18 cellular contexts compared by ENCODE assay signal in the genomic region with DNA sequence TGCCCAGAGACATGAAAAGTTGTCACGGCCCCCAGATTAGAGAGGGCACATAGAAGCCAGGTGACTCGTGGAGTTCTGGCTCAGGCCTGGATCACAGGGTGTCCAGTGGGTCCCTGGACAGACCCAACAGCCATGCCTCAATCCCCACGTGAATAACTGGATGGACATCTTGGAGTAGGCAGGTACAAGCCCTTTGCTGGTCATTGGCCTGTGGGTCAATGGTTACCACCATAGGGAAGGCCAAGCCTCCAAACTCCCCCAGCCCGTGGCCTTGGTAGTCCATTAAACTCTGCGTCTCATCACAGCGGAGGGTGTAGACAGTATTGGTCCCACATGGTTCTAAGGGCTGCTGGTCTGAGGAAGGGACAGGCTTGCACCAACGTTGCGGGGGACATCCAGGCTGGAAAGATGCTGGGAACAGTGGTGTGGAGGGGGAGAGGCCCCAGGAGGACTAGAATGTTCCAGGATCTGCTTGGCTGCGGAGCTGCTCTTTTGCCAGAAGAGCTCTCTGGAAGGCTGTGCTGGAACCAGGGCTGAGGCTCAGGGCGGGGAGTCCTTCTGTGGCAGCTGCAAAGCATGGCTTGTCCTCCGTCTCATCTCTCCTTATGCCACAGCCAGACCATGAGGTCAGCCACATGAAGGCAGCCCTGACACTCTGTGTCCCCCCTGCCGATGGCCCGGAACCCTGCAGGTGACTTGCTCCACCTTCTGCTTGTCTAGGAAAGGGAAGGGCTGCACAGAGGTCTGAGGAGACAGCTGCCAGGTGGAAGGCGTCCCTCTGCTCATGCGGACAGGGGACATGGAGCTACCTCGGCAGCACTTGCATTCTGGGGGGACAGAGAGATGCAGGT.
DNase-seq lines count a peak whose midpoint lies in the region; ATAC-seq and TF ChIP-seq lines count a peak whose summit lies in the region.
"Had no signal": no experiment of that assay in that cellular context is flagged by ENCODE, and none has a peak within 500 bp of the region (broad histone marks: within the 10 kb centered on the region; RNA-seq: fewer than 3 reads in every experiment).

No MANE protein-coding gene starts in this region.

- H4K20me1 ChIP-seq in osteoblast (ENCODE audit: insufficient read depth, low read length) = no peaks in the 10 kb centered on the region

- no peak for ATAC-seq in Right ventricle myocardium inferior
- ATAC-seq in heart right ventricle = no peak
- ATAC-seq: GM12878, GM23338 had no signal

- TF ChIP-seq EP300 in tibial nerve (IDR thresholded peaks at IDR 0.05) = no peak

- H2AFZ ChIP-seq in osteoblast (ENCODE audit: low read length) = no peak overlapping the region
- H2AFZ ChIP-seq: GM23338 had no signal

- no peaks in the 10 kb centered on the region for H3K79me2 ChIP-seq in osteoblast (ENCODE audit: insufficient read depth, low read length)

- no peak overlapping the region for H3K4me2 ChIP-seq in osteoblast (ENCODE audit: insufficient read depth, low read length)
- H3K4me2 ChIP-seq: GM23338 had no signal

- H3K27me3 ChIP-seq in heart right ventricle = peaks cover 0 to 32% (median 16%) of the 10 kb centered on the region in 7 donors
- H3K27me3 ChIP-seq in osteoblast (ENCODE audit: insufficient read depth, low read length) = no peaks in the 10 kb centered on the region
- no peaks in the 10 kb centered on the region for H3K27me3 ChIP-seq in tibial nerve
- H3K27me3 ChIP-seq: BLaER1 treated with 17β-estradiol and CSF1 and Interleukin-3, amounts not matched to agents 10 nM and 100 nM had no signal

- DNase-seq in Right ventricle myocardium inferior (ENCODE audit: missing footprints) (peak; percentile 30), heart right ventricle (no peak), coronary artery (ENCODE audit: low spot score) (peak; percentile 59), osteoblast (ENCODE audit: insufficient read length, low spot score, missing footprints) (peak; percentile 65), ureter (ENCODE audit: low spot score) (peak; percentile 12), SHP77 treated with DMSO at 0.1 percent for 48 hours (lab: John Stamatoyannopoulos, UW) (no peak), tibial nerve (ENCODE audit: low spot score in 2 of 2) (no peak)
- DNase-seq: CD8-positive, alpha-beta memory T cell; DMS79 treated with DMSO at 0.1 percent for 48 hours; KBM-7; NCI-H1417 treated with DMSO at 0.1 percent for 48 hours; NCI-H2029; NCI-H2171; NCI-H446 treated with DMSO at 0.1 percent for 48 hours; NK-92 treated with Interleukin-12 subunit alpha and Interleukin-12 subunit beta, amount 100 ng/mL, for 24 hours had no signal

- TF ChIP-seq POLR2A in tibial nerve (IDR thresholded peaks at IDR 0.05) = no peak

- H3K9me3 ChIP-seq in heart right ventricle (peaks cover 0 to 3% (median 0%) of the 10 kb centered on the region in 11 donors), osteoblast (ENCODE audit: low read depth, low read length) (no peaks in the 10 kb centered on the region), tibial nerve (peaks cover 0 to 8% (median 0%) of the 10 kb centered on the region in 4 donors)
- H3K9me3 ChIP-seq: BLaER1 treated with 17β-estradiol and CSF1 and Interleukin-3, amounts not matched to agents 10 nM and 100 nM had no signal

- no peaks in the 10 kb centered on the region for H3K36me3 ChIP-seq in heart right ventricle
- no peaks in the 10 kb centered on the region for H3K36me3 ChIP-seq in osteoblast (ENCODE audit: insufficient read depth, low read length)
- no peaks in the 10 kb centered on the region for H3K36me3 ChIP-seq in tibial nerve
- H3K36me3 ChIP-seq: BLaER1 treated with 17β-estradiol and CSF1 and Interleukin-3, amounts not matched to agents 10 nM and 100 nM had no signal

- H3K27ac ChIP-seq in heart right ventricle (no peak overlapping the region), coronary artery (no peak overlapping the region), osteoblast (ENCODE audit: low read depth, low read length) (no peak overlapping the region), tibial nerve (no peak overlapping the region)
- H3K27ac ChIP-seq: BLaER1 treated with 17β-estradiol and CSF1 and Interleukin-3, amounts not matched to agents 10 nM and 100 nM had no signal

- no peak overlapping the region for H3K4me3 ChIP-seq in heart right ventricle
- H3K4me3 ChIP-seq in coronary artery = no peak overlapping the region
- H3K4me3 ChIP-seq in osteoblast (ENCODE audit: insufficient read depth, low read length) = no peak overlapping the region
- no peak overlapping the region for H3K4me3 ChIP-seq in tibial nerve
- H3K4me3 ChIP-seq: BLaER1 treated with 17β-estradiol and CSF1 and Interleukin-3, amounts not matched to agents 10 nM and 100 nM; GM12878; GM23338 had no signal

- intact Hi-C loops in Right ventricle myocardium inferior (cut with DNase I) (no loop called here), heart right ventricle (cut with DNase I) (no loop called here)

- TF ChIP-seq CTCF in heart right ventricle (IDR thresholded peaks at IDR 0.05) (no peak), coronary artery (IDR thresholded peaks at IDR 0.05) (no peak), osteoblast (IDR thresholded peaks at IDR 0.05; ENCODE audit: extremely low read depth, low read depth, low read length) (no peak), tibial nerve (IDR thresholded peaks at IDR 0.05) (no peak)

- 79 to 80% methylated on average over 16 of the region's 16 CpGs for WGBS in heart right ventricle, 2 donors
- WGBS in tibial nerve, 2 donors = 82 to 85% methylated on average over 14 to 15 of the region's 16 CpGs

- H3K4me1 ChIP-seq in heart right ventricle = no peaks in the 10 kb centered on the region
- no peaks in the 10 kb centered on the region for H3K4me1 ChIP-seq in osteoblast (ENCODE audit: insufficient read depth, low read length)
- no peaks in the 10 kb centered on the region for H3K4me1 ChIP-seq in tibial nerve

Comparison
In these comparisons a context has a peak if more than half of its experiments do, and no peak if none do; other contexts are left out.
1. DNase-seq: peak in Right ventricle myocardium inferior (single experiment), coronary artery (single experiment), osteoblast (single experiment) and ureter (single experiment); none in heart right ventricle (0 of 2), SHP77 treated with DMSO at 0.1 percent for 48 hours (single experiment) and tibial nerve (0 of 2).